ENCODE assay signal across 9 cellular contexts in the genomic region with DNA sequence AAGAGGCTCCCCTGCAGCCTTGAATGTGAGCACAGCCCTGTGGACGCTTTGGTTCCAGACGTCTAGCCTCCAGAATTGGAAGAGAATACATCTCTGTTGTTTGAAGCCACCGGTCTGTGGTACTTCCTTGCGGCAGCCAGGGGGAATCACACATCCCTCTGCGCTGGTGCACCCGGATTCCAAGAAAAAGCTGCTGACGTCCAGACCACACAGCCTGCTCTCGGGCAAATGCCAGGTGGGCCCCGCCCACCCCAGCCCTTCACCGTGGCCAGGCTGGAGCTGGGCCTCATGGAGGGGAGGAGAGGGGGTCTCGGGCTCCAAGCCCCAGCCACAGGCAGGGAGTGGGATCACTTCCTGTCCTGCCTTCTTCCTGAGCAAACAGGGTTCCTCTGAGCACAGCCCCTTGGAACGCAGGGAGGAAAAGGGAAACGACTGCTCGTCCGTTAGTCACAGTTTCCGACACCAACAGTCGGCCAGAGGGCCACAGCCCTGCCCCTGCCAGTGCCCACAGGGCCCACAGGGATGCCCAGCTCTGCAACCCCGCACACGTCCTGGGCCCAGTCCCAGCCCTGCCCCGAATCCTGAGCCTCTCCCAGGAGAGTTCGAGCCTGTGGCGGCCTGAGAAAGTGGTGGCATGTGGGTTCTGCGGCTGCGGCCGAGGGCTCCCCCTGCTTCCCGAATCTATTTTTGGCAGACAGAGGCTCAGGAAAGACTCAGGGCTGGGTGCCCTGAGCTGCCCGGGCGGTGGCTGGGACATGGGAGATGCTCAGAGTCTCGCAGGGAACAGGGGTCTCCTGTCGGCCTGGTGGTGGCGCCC.
A peak's percentile ranks its signal among the peaks of the same experiment; 100 is the strongest.
DNase-seq lines count a peak whose midpoint lies in the region; ATAC-seq, FAIRE-seq and TF ChIP-seq lines count a peak whose summit lies in the region.
"Had no signal": no experiment of that assay in that cellular context is flagged by ENCODE, and none has a peak within 500 bp of the region (broad histone marks: within the 10 kb centered on the region; RNA-seq: fewer than 3 reads in every experiment).

No MANE protein-coding gene starts in this region.

- H3K4me1 ChIP-seq in pancreas: peaks cover 4 to 21% (median 14%) of the 10 kb centered on the region in 3 donors
- H3K4me1 ChIP-seq in Caco-2: no peaks in the 10 kb centered on the region; the same call in 1 of the 2 replicates

- H3K27me3 Mint-ChIP-seq in Caco-2 (ENCODE audit: insufficient read depth, unreplicated experiment): no peaks in the 10 kb centered on the region
- no peaks in the 10 kb centered on the region for H3K27me3 Mint-ChIP-seq in activated T-cell treated with anti-CD3 and anti-CD28 coated beads, Interleukin-2, amount 50 U/mL, for 24 hours
- H3K27me3 Mint-ChIP-seq: activated B cell treated with CpG ODN at 0.5 μM for 24 hours had no signal

- H3K9me3 ChIP-seq in pancreas: no peaks in the 10 kb centered on the region
- no peaks in the 10 kb centered on the region for H3K9me3 ChIP-seq in Caco-2

- H3K36me3 ChIP-seq in pancreas (peaks cover 4 to 52% (median 12%) of the 10 kb centered on the region in 3 donors), Caco-2 (ENCODE audit: control insufficient read depth, insufficient read depth, low read length) (peaks cover 4% of the 10 kb centered on the region)

- FAIRE-seq in frontal cortex (lab: Jason Lieb, UNC) (no peak), pancreas (lab: Jason Lieb, UNC) (no peak)

- H3K4me1 Mint-ChIP-seq in Caco-2 (ENCODE audit: low read depth, unreplicated experiment): no peaks in the 10 kb centered on the region
- H3K4me1 Mint-ChIP-seq in activated T-cell treated with anti-CD3 and anti-CD28 coated beads, Interleukin-2, amount 50 U/mL, for 24 hours (ENCODE audit: low read depth): no peaks in the 10 kb centered on the region

- H3K9me3 Mint-ChIP-seq in Caco-2 (ENCODE audit: unreplicated experiment): no peaks in the 10 kb centered on the region
- H3K9me3 Mint-ChIP-seq in activated T-cell treated with anti-CD3 and anti-CD28 coated beads, Interleukin-2, amount 50 U/mL, for 24 hours: no peaks in the 10 kb centered on the region
- H3K9me3 Mint-ChIP-seq: activated B cell treated with CpG ODN at 0.5 μM for 24 hours had no signal

- ATAC-seq in pancreas: peak in 3 of 4 donors; percentile 8 to 43 (median 8)
- no peak for ATAC-seq in HG02885 (IDR thresholded peaks at IDR 0.05; ENCODE audit: poor library complexity, unreplicated experiment)
- no peak for ATAC-seq in GM18870 (IDR thresholded peaks at IDR 0.05; ENCODE audit: unreplicated experiment)

- POLR2A ChIA-PET in Caco-2 (lab: Charles Lee): no interaction called here

- BruUV-seq in Caco-2 (replicated peaks; lab: Mats Ljungman, UMichigan): no TSS peak

- no peak overlapping the region for H3K27ac Mint-ChIP-seq in Caco-2 (ENCODE audit: unreplicated experiment)
- H3K27ac Mint-ChIP-seq in activated T-cell treated with anti-CD3 and anti-CD28 coated beads, Interleukin-2, amount 50 U/mL, for 24 hours: no peak overlapping the region
- H3K27ac Mint-ChIP-seq: activated B cell treated with CpG ODN at 0.5 μM for 24 hours had no signal

- no peak for TF ChIP-seq CTCF in pancreas (IDR thresholded peaks at IDR 0.05)
- peak in 1 of 2 experiments; percentile 1 for TF ChIP-seq CTCF in Caco-2 (IDR thresholded peaks at IDR 0.05; ENCODE audit: insufficient read depth in 1 of 2, low read depth in 1 of 2, low read length in 1 of 2, severe bottlenecking in 1 of 2, unreplicated experiment in 1 of 2)

- WGBS in pancreas, 2 donors: 68 to 70% methylated on average over 31 of the region's 31 CpGs

- no peaks in the 10 kb centered on the region for H3K27me3 ChIP-seq in pancreas
- no peaks in the 10 kb centered on the region for H3K27me3 ChIP-seq in Caco-2 (replicated peaks; ENCODE audit: control insufficient read depth, insufficient read depth, low read length)

- CTCF ChIA-PET in Caco-2 (lab: Charles Lee): interaction anchor here (0.6 kb wide), 1 partner anchor 375 kb away, joined by 5 read pairs; no protein-coding TSS in a partner anchor

- peak overlapping the region; percentile 8 to 56 (median 13) for H3K27ac ChIP-seq in pancreas

- DNase-seq in C1 segment of cervical spinal cord (lab: John Stamatoyannopoulos, UW) (peak in 8 of 14 donors; percentile 39 to 82 (median 60)), T1000 (lab: John Stamatoyannopoulos, UW) (peak; percentile 88), frontal cortex (ENCODE audit: low spot score in 2 of 2) (peak; percentile 64 to 83), pancreas (no peak), Caco-2 (no peak)
- no peak for DNase-seq in activated T-cell treated with anti-CD3 and anti-CD28 coated beads, Interleukin-2, amount 50 U/mL, for 24 hours
- DNase-seq: activated B cell treated with CpG ODN at 0.5 μM for 24 hours had no signal

- H3K4me3 ChIP-seq in pancreas: no peak overlapping the region
- H3K4me3 ChIP-seq in Caco-2 (ENCODE audit: low read depth, low read length): no peak overlapping the region

- H3K4me3 Mint-ChIP-seq in Caco-2 (ENCODE audit: unreplicated experiment): no peak overlapping the region
- no peak overlapping the region for H3K4me3 Mint-ChIP-seq in activated T-cell treated with anti-CD3 and anti-CD28 coated beads, Interleukin-2, amount 50 U/mL, for 24 hours
- H3K4me3 Mint-ChIP-seq: activated B cell treated with CpG ODN at 0.5 μM for 24 hours had no signal

- intact Hi-C loops in pancreas (cut with DNase I): loop anchor here in 1 of 3 donors (10.0 kb wide), 1 partner anchor 115 kb away; no protein-coding TSS in a partner anchor
- intact Hi-C loops in Caco-2 (cut with micrococcal nuclease; ENCODE audit: unreplicated experiment): no loop called here

- peaks cover 52% of the 10 kb centered on the region for H3K36me3 Mint-ChIP-seq in Caco-2 (ENCODE audit: insufficient read depth, unreplicated experiment)
- H3K36me3 Mint-ChIP-seq in activated T-cell treated with anti-CD3 and anti-CD28 coated beads, Interleukin-2, amount 50 U/mL, for 24 hours (ENCODE audit: low read depth): peaks cover 81% of the 10 kb centered on the region

Comparison
In these comparisons a context has a peak if more than half of its experiments do, and no peak if none do; other contexts are left out.
1. DNase-seq: peak in C1 segment of cervical spinal cord (8 of 14), T1000 (single experiment) and frontal cortex (2 of 2); none in pancreas (0 of 6), Caco-2 (0 of 2) and activated T-cell treated with anti-CD3 and anti-CD28 coated beads, Interleukin-2, amount 50 U/mL, for 24 hours (single experiment).
2. ATAC-seq: peak in pancreas (3 of 4); none in HG02885 (single experiment) and GM18870 (single experiment).